ENCODE assay signal across 9 cellular contexts in genomic region chr11:63906585-63906984, GRCh38. TPM values are rescaled to one million over a fixed set of nuclear protein-coding genes. Genes with fewer than 3 reads are reported as not detected.
DNase-seq lines count a peak whose midpoint lies in the region; ATAC-seq, FAIRE-seq and TF ChIP-seq lines count a peak whose summit lies in the region.
"Had no signal": no experiment of that assay in that cellular context is flagged by ENCODE, and none has a peak within 500 bp of the region (broad histone marks: within the 10 kb centered on the region; RNA-seq: fewer than 3 reads in every experiment).

No MANE protein-coding gene starts in this region.

- no peak overlapping the region for H2AFZ ChIP-seq in PC-3 (ENCODE audit: low read length)

- H3K9me3 ChIP-seq in Caco-2, result no peaks in the 10 kb centered on the region
- H3K9me3 ChIP-seq in PC-3 (ENCODE audit: low read length), result no peaks in the 10 kb centered on the region
- H3K9me3 ChIP-seq: HAP-1 had no signal

- H4K20me1 ChIP-seq in PC-3 (ENCODE audit: low read length), result no peaks in the 10 kb centered on the region

- ATAC-seq in PC-3 (no peak), GM18858 (IDR thresholded peaks at IDR 0.05; ENCODE audit: unreplicated experiment) (no peak)
- peak; percentile 59 to 65 for ATAC-seq in activated naive CD4-positive, alpha-beta T cell treated with anti-CD3 and anti-CD28 coated beads, Interleukin-2, amount 50 U/mL, for 72 hours

- no peaks in the 10 kb centered on the region for H3F3A ChIP-seq in PC-3 (ENCODE audit: low read length, unreplicated experiment)

- H3K36me3 ChIP-seq in Caco-2 (ENCODE audit: control insufficient read depth, insufficient read depth, low read length) (peaks cover 3% of the 10 kb centered on the region; the same call in 1 of the 2 replicates), PC-3 (ENCODE audit: low read depth, low read length) (peaks cover 38% of the 10 kb centered on the region)

- H3K27me3 ChIP-seq in Caco-2 (replicated peaks; ENCODE audit: control insufficient read depth, insufficient read depth, low read length) (no peaks in the 10 kb centered on the region), PC-3 (ENCODE audit: low read length) (no peaks in the 10 kb centered on the region)

- BruUV-seq in Caco-2 (replicated peaks; lab: Mats Ljungman, UMichigan) (no TSS peak), PC-3 (replicated peaks; lab: Mats Ljungman, UMichigan) (no TSS peak)

- no peaks in the 10 kb centered on the region for H3K79me2 ChIP-seq in PC-3 (ENCODE audit: low read length)

- TF ChIP-seq CTCF in Caco-2 (IDR thresholded peaks at IDR 0.05; ENCODE audit: insufficient read depth in 1 of 2, low read depth in 1 of 2, low read length in 1 of 2, severe bottlenecking in 1 of 2, unreplicated experiment in 1 of 2) (peak; percentile 31 to 33), PC-3 (conservative IDR thresholded peaks at IDR 0.05; ENCODE audit: low read depth, low read length) (peak; percentile 37; the same call in 1 of the 2 replicates), nephron progenitor cell (IDR thresholded peaks at IDR 0.05) (no peak)

- no peak overlapping the region for H3K9ac ChIP-seq in PC-3 (ENCODE audit: low read length)

- DNase-seq in Caco-2, result peak in 1 of 2 experiments; percentile 46
- DNase-seq in PC-3, result peak; percentile 31
- DNase-seq in activated naive CD4-positive, alpha-beta T cell treated with anti-CD3 and anti-CD28 coated beads, Interleukin-2, amount 50 U/mL, for 72 hours (ENCODE audit: low spot score in 2 of 2), result peak in 1 of 2 donors; percentile 57
- peak; percentile 33 for DNase-seq in nephron progenitor cell
- no peak for DNase-seq in Ammon's horn (ENCODE audit: low spot score)
- DNase-seq in GM12892 (ENCODE audit: insufficient read length), result no peak
- no peak for DNase-seq in NCI-H446 treated with DMSO at 0.1 percent for 48 hours (lab: John Stamatoyannopoulos, UW)

- no peak for TF ChIP-seq POLR2A in GM12892 (IDR thresholded peaks at IDR 0.05; ENCODE audit: low read depth, low read length)

- H3K4me1 Mint-ChIP-seq in Caco-2 (ENCODE audit: low read depth, unreplicated experiment) (no peaks in the 10 kb centered on the region), nephron progenitor cell (peaks cover 63% of the 10 kb centered on the region)

- H3K27ac Mint-ChIP-seq in Caco-2 (ENCODE audit: unreplicated experiment), result no peak overlapping the region
- H3K27ac Mint-ChIP-seq in activated naive CD4-positive, alpha-beta T cell treated with anti-CD3 and anti-CD28 coated beads, Interleukin-2, amount 50 U/mL, for 72 hours, result no peak overlapping the region
- no peak overlapping the region for H3K27ac Mint-ChIP-seq in nephron progenitor cell

- no peak overlapping the region for H3K4me3 Mint-ChIP-seq in Caco-2 (ENCODE audit: unreplicated experiment)
- H3K4me3 Mint-ChIP-seq in nephron progenitor cell, result no peak overlapping the region

- intact Hi-C loops in Caco-2 (cut with micrococcal nuclease; ENCODE audit: unreplicated experiment), result loop anchor here (1.0 to 5.0 kb wide), 2 partner anchors 41 to 69 kb away; no protein-coding TSS in a partner anchor
- intact Hi-C loops in PC-3 (cut with micrococcal nuclease), result loop anchor here (1.0 kb wide), 1 partner anchor 69 kb away; no protein-coding TSS in a partner anchor

- POLR2A ChIA-PET in Caco-2 (lab: Charles Lee) (no interaction called here), PC-3 (lab: Charles Lee; ENCODE audit: unreplicated experiment) (interaction anchor here (0.6 kb wide), 1 partner anchor 68 kb away, joined by 6 read pairs; the partner anchor contains the start of gene MARK2)

- H3K27ac ChIP-seq in PC-3 (ENCODE audit: low read length), result no peak overlapping the region

- H3K4me3 ChIP-seq in Caco-2 (ENCODE audit: low read depth, low read length) (no peak overlapping the region), PC-3 (ENCODE audit: low read length) (no peak overlapping the region)
- H3K4me3 ChIP-seq: HAP-1 had no signal

- H3K9me3 Mint-ChIP-seq in Caco-2 (ENCODE audit: unreplicated experiment), result no peaks in the 10 kb centered on the region
- no peaks in the 10 kb centered on the region for H3K9me3 Mint-ChIP-seq in activated naive CD4-positive, alpha-beta T cell treated with anti-CD3 and anti-CD28 coated beads, Interleukin-2, amount 50 U/mL, for 72 hours
- no peaks in the 10 kb centered on the region for H3K9me3 Mint-ChIP-seq in nephron progenitor cell

- FAIRE-seq in GM12892 (lab: Jason Lieb, UNC), result no peak

- CTCF ChIA-PET in Caco-2 (lab: Charles Lee), result interaction anchor here (0.5 to 1.4 kb wide), 8 partner anchors 10 to 149 kb away, joined by 3 to 7 read pairs (median 4); partner anchors contain the start of genes MARK2 and RCOR2
- CTCF ChIA-PET in PC-3 (lab: Charles Lee), result interaction anchor here (0.6 to 0.9 kb wide), 4 partner anchors 18 to 69 kb away, joined by 3 to 7 read pairs (median 4); no protein-coding TSS in a partner anchor

- H3K27me3 Mint-ChIP-seq in Caco-2 (ENCODE audit: insufficient read depth, unreplicated experiment), result no peaks in the 10 kb centered on the region
- H3K27me3 Mint-ChIP-seq in nephron progenitor cell (ENCODE audit: low read depth, poor library complexity), result peaks cover 5% of the 10 kb centered on the region

- 0 out of 2 replicates have a peak, but pooled peaks cover 5% of the 10 kb centered on the region for H3K4me1 ChIP-seq in Caco-2
- H3K4me1 ChIP-seq in PC-3 (ENCODE audit: insufficient read depth, low read length), result no peaks in the 10 kb centered on the region
- H3K4me1 ChIP-seq: HAP-1 had no signal

- H3K36me3 Mint-ChIP-seq in Caco-2 (ENCODE audit: insufficient read depth, unreplicated experiment), result peaks cover 63% of the 10 kb centered on the region
- no peaks in the 10 kb centered on the region for H3K36me3 Mint-ChIP-seq in activated naive CD4-positive, alpha-beta T cell treated with anti-CD3 and anti-CD28 coated beads, Interleukin-2, amount 50 U/mL, for 72 hours
- peaks cover 15% of the 10 kb centered on the region for H3K36me3 Mint-ChIP-seq in nephron progenitor cell (ENCODE audit: low read depth)

- no peak overlapping the region for H3K4me2 ChIP-seq in PC-3 (ENCODE audit: low read length)

- no peaks in the 10 kb centered on the region for H3K9me2 ChIP-seq in PC-3 (replicated peaks; ENCODE audit: low read length)

RNA-seq across cellular contexts. Expression of gene RCOR2, which starts 10.4 kb away (rescaled TPM):
- 1.5 and 1.8 TPM in 2 replicates for total RNA-seq in Caco-2 (2022)
- 1.2 and 1.4 TPM in 2 replicates for total RNA-seq in PC-3 (2014; rRNA removed)
- under 1 TPM; 0.09 to 0.99 TPM for total RNA-seq in activated naive CD4-positive, alpha-beta T cell treated with anti-CD3 and anti-CD28 coated beads, Interleukin-2, amount 50 U/mL, for 72 hours
- 0.40 TPM for polyA plus RNA-seq in GM12892 (2012; ENCODE audit: missing spikeins)

RNA-seq across cellular contexts. Expression of gene NAA40, which starts 32.2 kb away (rescaled TPM):
- 42.7 and 43.7 TPM in 2 replicates for total RNA-seq in Caco-2 (2022)
- 20.9 and 26.7 TPM in 2 replicates for total RNA-seq in PC-3 (2014; rRNA removed)
- total RNA-seq in activated naive CD4-positive, alpha-beta T cell treated with anti-CD3 and anti-CD28 coated beads, Interleukin-2, amount 50 U/mL, for 72 hours, result 10 to 100 TPM; 23.5 to 25.4 TPM
- 16.0 TPM for polyA plus RNA-seq in GM12892 (2012; ENCODE audit: missing spikeins)

Comparison
In these comparisons a context has a peak if more than half of its experiments do, and no peak if none do; other contexts are left out.
1. DNase-seq: peak in PC-3 (single experiment) and nephron progenitor cell (single experiment); none in Ammon's horn (single experiment), GM12892 (single experiment) and NCI-H446 treated with DMSO at 0.1 percent for 48 hours (single experiment).
2. ATAC-seq: peak in activated naive CD4-positive, alpha-beta T cell treated with anti-CD3 and anti-CD28 coated beads, Interleukin-2, amount 50 U/mL, for 72 hours (2 of 2); none in PC-3 (single experiment) and GM18858 (single experiment).